8 cellular contexts compared by ENCODE assay signal in the genomic region with DNA sequence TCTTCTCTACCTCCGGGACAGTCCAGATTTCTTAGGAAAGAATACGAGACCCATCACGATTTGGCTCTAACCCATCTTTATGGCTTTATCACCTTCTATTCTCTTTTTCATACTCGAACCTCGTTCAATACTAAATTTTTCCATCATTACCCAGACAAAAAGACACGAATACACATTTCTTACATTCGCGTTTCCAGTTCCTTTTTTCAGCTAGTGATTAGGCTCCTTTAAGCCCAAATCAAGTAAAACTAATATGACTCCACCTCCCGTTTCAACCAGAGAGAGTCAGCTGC. TPM values are rescaled to one million over a fixed set of nuclear protein-coding genes. Genes with fewer than 3 reads are reported as not detected.
A peak's percentile ranks its signal among the peaks of the same experiment; 100 is the strongest.
DNase-seq lines count a peak whose midpoint lies in the region; ATAC-seq, FAIRE-seq and TF ChIP-seq lines count a peak whose summit lies in the region.

No MANE protein-coding gene starts in this region.

- CTCF ChIA-PET in CD8-positive, alpha-beta T cell (lab: Charles Lee), result interaction anchor here (0.9 to 1.3 kb wide), 2 partner anchors 8 to 16 kb away, joined by 3 read pairs; no protein-coding TSS in a partner anchor
- CTCF ChIA-PET in PC-3 (lab: Charles Lee), result interaction anchor here (0.6 to 1.0 kb wide), 2 partner anchors 32 to 79 kb away, joined by 5 to 12 read pairs; no protein-coding TSS in a partner anchor
- CTCF ChIA-PET in endothelial cell of umbilical vein (lab: Charles Lee), result interaction anchor here (0.7 to 2.0 kb wide), 10 partner anchors 9 to 437 kb away, joined by 3 to 10 read pairs (median 4); no protein-coding TSS in a partner anchor

- H3K9ac ChIP-seq in PC-3 (ENCODE audit: low read length), result peak overlapping the region; percentile 88
- H3K9ac ChIP-seq in endothelial cell of umbilical vein (replicated peaks; ENCODE audit: extremely low read depth, insufficient read depth, low read length), result peak overlapping the region; percentile 77

- H3K4me3 Mint-ChIP-seq in CD8-positive, alpha-beta T cell, result peak overlapping the region; percentile 98

- intact Hi-C loops in CD8-positive, alpha-beta T cell (cut with DNase I, micrococcal nuclease), result loop anchor here (2.0 to 5.0 kb wide), 2 partner anchors 28 to 80 kb away; partner anchors contain the start of gene RABGAP1 (in 2 of the 2)
- intact Hi-C loops in PC-3 (cut with micrococcal nuclease), result loop anchor here (5.0 kb wide), 1 partner anchor 80 kb away; no protein-coding TSS in a partner anchor
- intact Hi-C loops in endothelial cell of umbilical vein (cut with micrococcal nuclease), result loop anchor here (2.0 kb wide), 1 partner anchor 78 kb away; no protein-coding TSS in a partner anchor

- no peaks in the 10 kb centered on the region for H3F3A ChIP-seq in PC-3 (ENCODE audit: low read length, unreplicated experiment)

- H3K9me3 Mint-ChIP-seq in CD8-positive, alpha-beta T cell, result no peaks in the 10 kb centered on the region

- H3K4me1 Mint-ChIP-seq in CD8-positive, alpha-beta T cell (ENCODE audit: low read depth), result peaks cover 36% of the 10 kb centered on the region

- dilution Hi-C loops in endothelial cell of umbilical vein (cut with MboI; ENCODE audit: extremely low pct_ligation_motif_present, low sequenced_read_pairs), result no loop called here

- no peak for TF ChIP-seq CTCF in CD8-positive, alpha-beta T cell (IDR thresholded peaks at IDR 0.05)
- TF ChIP-seq CTCF in PC-3 (conservative IDR thresholded peaks at IDR 0.05; ENCODE audit: low read depth, low read length) (no peak), endothelial cell of umbilical vein (IDR thresholded peaks at IDR 0.05; ENCODE audit: extremely low read depth in 1 of 2, insufficient read depth in 1 of 2, low read depth in 1 of 2, low read length in 2 of 2) (no peak), osteoblast (IDR thresholded peaks at IDR 0.05; ENCODE audit: extremely low read depth, low read depth, low read length) (no peak)

- DNase-seq in CD8-positive, alpha-beta T cell, result no peak
- DNase-seq in PC-3 (no peak), endothelial cell of umbilical vein (ENCODE audit: low read depth, low spot score) (no peak), osteoblast (ENCODE audit: insufficient read length, low spot score, missing footprints) (peak; percentile 68)
- no peak for DNase-seq in NK-92 treated with Interleukin-12 subunit alpha and Interleukin-12 subunit beta, amount 100 ng/mL, for 24 hours (lab: John Stamatoyannopoulos, UW)

- peak overlapping the region; percentile 70 for H3K27ac ChIP-seq in CD8-positive, alpha-beta T cell (ENCODE audit: low read depth, low read length)
- peak overlapping the region; percentile 80 for H3K27ac ChIP-seq in PC-3 (ENCODE audit: low read length)
- peak overlapping the region; percentile 60 for H3K27ac ChIP-seq in endothelial cell of umbilical vein (ENCODE audit: insufficient read depth, low read depth, low read length)
- peak overlapping the region; percentile 87 for H3K27ac ChIP-seq in osteoblast (ENCODE audit: low read depth, low read length)

- peak overlapping the region; percentile 89 for H2AFZ ChIP-seq in PC-3 (ENCODE audit: low read length)
- peak overlapping the region; percentile 38 for H2AFZ ChIP-seq in endothelial cell of umbilical vein (ENCODE audit: low read depth, low read length)
- peak overlapping the region; percentile 94 for H2AFZ ChIP-seq in osteoblast (ENCODE audit: low read length)

- no peak for ATAC-seq in CD8-positive, alpha-beta T cell
- ATAC-seq in PC-3 (no peak), HG03039 (IDR thresholded peaks at IDR 0.05; ENCODE audit: unreplicated experiment) (no peak), HG02623 (IDR thresholded peaks at IDR 0.05; ENCODE audit: unreplicated experiment) (no peak), HG02759 (IDR thresholded peaks at IDR 0.05; ENCODE audit: unreplicated experiment) (no peak)

- peaks cover 42% of the 10 kb centered on the region for H3K36me3 Mint-ChIP-seq in CD8-positive, alpha-beta T cell

- FAIRE-seq in endothelial cell of umbilical vein (lab: Jason Lieb, UNC), result no peak

- H4K20me1 ChIP-seq in PC-3 (ENCODE audit: low read length) (no peaks in the 10 kb centered on the region), endothelial cell of umbilical vein (replicated peaks; ENCODE audit: control insufficient read depth, extremely low read depth, insufficient read depth, low read length) (no peaks in the 10 kb centered on the region), osteoblast (ENCODE audit: insufficient read depth, low read length) (peaks cover 5% of the 10 kb centered on the region)

- POLR2A ChIA-PET in CD8-positive, alpha-beta T cell (lab: Charles Lee), result interaction anchor here (0.7 to 2.2 kb wide), 11 partner anchors 8 to 448 kb away, joined by 3 to 23 read pairs (median 4); partner anchors contain the start of genes PDCL, RABGAP1, RC3H2 and ZBTB26
- POLR2A ChIA-PET in PC-3 (lab: Charles Lee; ENCODE audit: unreplicated experiment) (interaction anchor here (0.5 kb wide), 1 partner anchor 42 kb away, joined by 4 read pairs; no protein-coding TSS in a partner anchor), endothelial cell of umbilical vein (lab: Charles Lee) (interaction anchor here (0.7 to 1.9 kb wide), 4 partner anchors 19 to 84 kb away, joined by 3 to 14 read pairs (median 6); partner anchors contain the start of genes PDCL, RABGAP1 and ZBTB26)

- peak overlapping the region; percentile 94 for H3K27ac Mint-ChIP-seq in CD8-positive, alpha-beta T cell

- no peaks in the 10 kb centered on the region for H3K27me3 Mint-ChIP-seq in CD8-positive, alpha-beta T cell (ENCODE audit: low read depth)

- no peaks in the 10 kb centered on the region for H3K9me3 ChIP-seq in CD8-positive, alpha-beta T cell (ENCODE audit: low read length)
- H3K9me3 ChIP-seq in PC-3 (ENCODE audit: low read length) (no peaks in the 10 kb centered on the region), endothelial cell of umbilical vein (replicated peaks; ENCODE audit: control insufficient read depth, insufficient read depth, low read length) (no peaks in the 10 kb centered on the region), osteoblast (ENCODE audit: low read depth, low read length) (no peaks in the 10 kb centered on the region)

- no peaks in the 10 kb centered on the region for H3K27me3 ChIP-seq in CD8-positive, alpha-beta T cell (ENCODE audit: insufficient read depth, low read length)
- H3K27me3 ChIP-seq in PC-3 (ENCODE audit: low read length) (no peaks in the 10 kb centered on the region), endothelial cell of umbilical vein (ENCODE audit: control insufficient read depth in 2 of 2, insufficient read depth in 2 of 2, low read length in 2 of 2) (no peaks in the 10 kb centered on the region), osteoblast (ENCODE audit: insufficient read depth, low read length) (no peaks in the 10 kb centered on the region)

- no peak for TF ChIP-seq POLR2A in endothelial cell of umbilical vein (IDR thresholded peaks at IDR 0.05; ENCODE audit: low read depth, low read length)

- H3K79me2 ChIP-seq in PC-3 (ENCODE audit: low read length) (peaks cover 45% of the 10 kb centered on the region), endothelial cell of umbilical vein (ENCODE audit: control insufficient read depth, insufficient read depth, low read length) (peaks cover 33% of the 10 kb centered on the region), osteoblast (ENCODE audit: insufficient read depth, low read length) (peaks cover 41% of the 10 kb centered on the region)

- no peaks in the 10 kb centered on the region for H3K9me2 ChIP-seq in PC-3 (replicated peaks; ENCODE audit: low read length)

- H3K36me3 ChIP-seq in CD8-positive, alpha-beta T cell (ENCODE audit: insufficient read depth, low read length), result peaks cover 13% of the 10 kb centered on the region
- peaks cover 13% of the 10 kb centered on the region; the same call in 1 of the 2 replicates for H3K36me3 ChIP-seq in PC-3 (ENCODE audit: low read depth, low read length)
- H3K36me3 ChIP-seq in endothelial cell of umbilical vein (ENCODE audit: control insufficient read depth in 2 of 2, extremely low read depth in 1 of 2, insufficient read depth in 2 of 2, low read length in 2 of 2), result peaks cover 7 to 8% of the 10 kb centered on the region in 2 experiments
- H3K36me3 ChIP-seq in osteoblast (ENCODE audit: insufficient read depth, low read length), result peaks cover 24% of the 10 kb centered on the region

- H3K4me2 ChIP-seq in PC-3 (ENCODE audit: low read length) (peak overlapping the region; percentile 96), endothelial cell of umbilical vein (ENCODE audit: insufficient read depth, low read length) (peak overlapping the region; percentile 90), osteoblast (ENCODE audit: insufficient read depth, low read length) (peak overlapping the region; percentile 99)

- H3K4me1 ChIP-seq in CD8-positive, alpha-beta T cell (ENCODE audit: insufficient read depth, low read length), result peaks cover 15% of the 10 kb centered on the region
- H3K4me1 ChIP-seq in PC-3 (ENCODE audit: insufficient read depth, low read length) (peaks cover 10% of the 10 kb centered on the region; the same call in 1 of the 2 replicates), endothelial cell of umbilical vein (ENCODE audit: control insufficient read depth, extremely low read depth, insufficient read depth, low read length) (peaks cover 12% of the 10 kb centered on the region), osteoblast (ENCODE audit: insufficient read depth, low read length) (peaks cover 10% of the 10 kb centered on the region)

- no peaks in the 10 kb centered on the region for H3K9me1 ChIP-seq in endothelial cell of umbilical vein (replicated peaks; ENCODE audit: control insufficient read depth, extremely low read depth, insufficient read depth, low read length)

- H3K4me3 ChIP-seq in CD8-positive, alpha-beta T cell (ENCODE audit: low read depth, low read length), result peak overlapping the region; percentile 80
- H3K4me3 ChIP-seq in PC-3 (ENCODE audit: low read length) (peak overlapping the region; percentile 98), endothelial cell of umbilical vein (replicated peaks in 1 of 3; ENCODE audit: insufficient read depth in 1 of 3, low read depth in 1 of 3, low read length in 3 of 3) (peak overlapping the region; percentile 78 to 99 (median 93)), osteoblast (ENCODE audit: insufficient read depth, low read length) (peak overlapping the region; percentile 81)

- BruUV-seq in PC-3 (replicated peaks; lab: Mats Ljungman, UMichigan) (TSS peak; percentile 60), endothelial cell of umbilical vein (replicated peaks; lab: Mats Ljungman, UMichigan) (no TSS peak)

RNA-seq across cellular contexts. Expression of gene ZBTB6, which starts 0.5 kb away (rescaled TPM):
- total RNA-seq in CD8-positive, alpha-beta T cell, result 1 to 10 TPM; 3.6 to 3.7 TPM
- 4.4 and 4.7 TPM in 2 replicates for total RNA-seq in PC-3 (2014; rRNA removed)
- total RNA-seq in endothelial cell of umbilical vein, result 5.5 and 6.5 TPM in 2 replicates
- 1.0 and 1.6 TPM in 2 replicates for polyA plus RNA-seq in endothelial cell of umbilical vein
- polyA plus RNA-seq in endothelial cell of umbilical vein (2011; cell fraction: cytosol; rRNA removed), result 1.7 and 1.9 TPM in 2 replicates
- polyA plus RNA-seq in endothelial cell of umbilical vein (2011; cell fraction: nucleus; rRNA removed), result 1.7 and 2.1 TPM in 2 replicates
- polyA plus RNA-seq in endothelial cell of umbilical vein (2012), result 3.4 and 3.7 TPM in 2 replicates
- polyA minus RNA-seq in endothelial cell of umbilical vein, result 5.8 and 6.7 TPM in 2 replicates
- polyA minus RNA-seq in endothelial cell of umbilical vein (2011; cell fraction: cytosol; rRNA and poly(A)+ RNA removed), result 8.6 TPM
- 5.2 and 7.8 TPM in 2 replicates for polyA minus RNA-seq in endothelial cell of umbilical vein (2011; cell fraction: nucleus; rRNA and poly(A)+ RNA removed)
- total RNA-seq in osteoblast, result 13.8 TPM in 2 replicates

RNA-seq across cellular contexts. Expression of gene RC3H2, which starts 7.5 kb away (rescaled TPM):
- total RNA-seq in CD8-positive, alpha-beta T cell, result 10 to 100 TPM; 77.6 to 79.5 TPM
- 18.0 and 23.0 TPM in 2 replicates for total RNA-seq in PC-3 (2014; rRNA removed)
- 57.3 and 63.0 TPM in 2 replicates for total RNA-seq in endothelial cell of umbilical vein
- 22.4 and 25.3 TPM in 2 replicates for polyA plus RNA-seq in endothelial cell of umbilical vein
- 22.2 and 24.8 TPM in 2 replicates for polyA plus RNA-seq in endothelial cell of umbilical vein (2011; cell fraction: cytosol; rRNA removed)
- 53.6 and 59.9 TPM in 2 replicates for polyA plus RNA-seq in endothelial cell of umbilical vein (2011; cell fraction: nucleus; rRNA removed)
- polyA plus RNA-seq in endothelial cell of umbilical vein (2012), result 30.2 and 41.3 TPM in 2 replicates
- polyA minus RNA-seq in endothelial cell of umbilical vein, result 136 and 137 TPM in 2 replicates
- 104 TPM for polyA minus RNA-seq in endothelial cell of umbilical vein (2011; cell fraction: cytosol; rRNA and poly(A)+ RNA removed)
- 75.5 and 104 TPM in 2 replicates for polyA minus RNA-seq in endothelial cell of umbilical vein (2011; cell fraction: nucleus; rRNA and poly(A)+ RNA removed)
- total RNA-seq in osteoblast, result 49.2 and 52.5 TPM in 2 replicates

RNA-seq across cellular contexts. Expression of gene ZBTB26, which starts 18.7 kb away (rescaled TPM):
- total RNA-seq in CD8-positive, alpha-beta T cell, result 1 to 10 TPM; 4.9 to 5.9 TPM
- total RNA-seq in PC-3 (2014; rRNA removed) (1.5 and 1.6 TPM in 2 replicates), endothelial cell of umbilical vein (4.8 and 5.0 TPM in 2 replicates), osteoblast (5.0 and 5.4 TPM in 2 replicates)
- polyA plus RNA-seq in endothelial cell of umbilical vein, result 1.8 and 2.6 TPM in 2 replicates
- polyA plus RNA-seq in endothelial cell of umbilical vein (2011; cell fraction: cytosol; rRNA removed), result 2.4 and 2.7 TPM in 2 replicates
- 8.0 and 11.0 TPM in 2 replicates for polyA plus RNA-seq in endothelial cell of umbilical vein (2011; cell fraction: nucleus; rRNA removed)
- polyA plus RNA-seq in endothelial cell of umbilical vein (2012), result 3.0 and 3.3 TPM in 2 replicates
- 3.7 and 5.3 TPM in 2 replicates for polyA minus RNA-seq in endothelial cell of umbilical vein
- polyA minus RNA-seq in endothelial cell of umbilical vein (2011; cell fraction: cytosol; rRNA and poly(A)+ RNA removed), result 4.7 TPM
- 5.2 and 7.6 TPM in 2 replicates for polyA minus RNA-seq in endothelial cell of umbilical vein (2011; cell fraction: nucleus; rRNA and poly(A)+ RNA removed)

RNA-seq across cellular contexts. Expression of gene RABGAP1, which starts 28.2 kb away (rescaled TPM):
- total RNA-seq in CD8-positive, alpha-beta T cell, result 10 to 100 TPM; 20.2 to 21.0 TPM
- total RNA-seq in PC-3 (2014; rRNA removed) (12.7 and 16.5 TPM in 2 replicates), endothelial cell of umbilical vein (43.1 and 53.6 TPM in 2 replicates), osteoblast (49.2 and 56.9 TPM in 2 replicates)
- 17.8 and 19.0 TPM in 2 replicates for polyA plus RNA-seq in endothelial cell of umbilical vein
- polyA plus RNA-seq in endothelial cell of umbilical vein (2011; cell fraction: cytosol; rRNA removed), result 19.2 and 19.8 TPM in 2 replicates
- polyA plus RNA-seq in endothelial cell of umbilical vein (2011; cell fraction: nucleus; rRNA removed), result 49.3 and 51.3 TPM in 2 replicates
- polyA plus RNA-seq in endothelial cell of umbilical vein (2012), result 24.8 and 27.5 TPM in 2 replicates
- 70.9 and 75.5 TPM in 2 replicates for polyA minus RNA-seq in endothelial cell of umbilical vein
- 27.9 TPM for polyA minus RNA-seq in endothelial cell of umbilical vein (2011; cell fraction: cytosol; rRNA and poly(A)+ RNA removed)
- 133 and 183 TPM in 2 replicates for polyA minus RNA-seq in endothelial cell of umbilical vein (2011; cell fraction: nucleus; rRNA and poly(A)+ RNA removed)

Comparison
In these comparisons a context has a peak if more than half of its experiments do, and no peak if none do; other contexts are left out.
1. H2AFZ ChIP-seq: peak in every context shown above with its lines; median percentile 94 in osteoblast; 89 in PC-3; 38 in endothelial cell of umbilical vein.